In genomic region chr5:37858250-37858649, GRCh38 we compare ENCODE assay signal across 30 cellular contexts. TPM values are rescaled to one million over a fixed set of nuclear protein-coding genes. Genes with fewer than 3 reads are reported as not detected.
"Had no signal": no experiment of that assay in that cellular context is flagged by ENCODE, and none has a peak within 500 bp of the region (broad histone marks: within the 10 kb centered on the region; RNA-seq: fewer than 3 reads in every experiment).

No MANE protein-coding gene starts in this region.

- H3K4me3 ChIP-seq: adrenal gland, body of pancreas, esophagus muscularis mucosa, gastrocnemius medialis had no signal

- ATAC-seq: activated naive CD8-positive, alpha-beta T cell treated with anti-CD3 and anti-CD28 coated beads, Interleukin-2, amount 50 U/mL, for 24 hours; activated T-cell treated with anti-CD3 and anti-CD28 coated beads, Interleukin-2, amount 50 U/mL, for 4 hours; activated T-helper 17 cell treated with anti-CD3 and anti-CD28 coated beads, Interleukin-2, amount 50 U/mL, for 72 hours; body of pancreas; effector memory CD8-positive, alpha-beta T cell; foreskin keratinocyte; gastrocnemius medialis had no signal

- H3K4me1 Mint-ChIP-seq: activated CD4-positive, alpha-beta memory T cell treated with anti-CD3 and anti-CD28 coated beads, Interleukin-2, amount 10 ng/mL, durations not matched to agents 7 days and 5 days; activated CD4-positive, alpha-beta T cell treated with anti-CD3 and anti-CD28 coated beads, Interleukin-2, amount 10 ng/mL, durations not matched to agents 7 days and 5 days; activated naive CD8-positive, alpha-beta T cell treated with anti-CD3 and anti-CD28 coated beads for 36 hours; activated naive CD8-positive, alpha-beta T cell treated with anti-CD3 and anti-CD28 coated beads, Interleukin-2, amount 50 U/mL, for 24 hours; activated T-helper 17 cell treated with anti-CD3 and anti-CD28 coated beads, Interleukin-2, amount 50 U/mL, for 72 hours had no signal

- H3K4me1 ChIP-seq: adrenal gland, body of pancreas, esophagus muscularis mucosa, foreskin keratinocyte, gastrocnemius medialis had no signal

- DNase-seq: activated CD4-positive, alpha-beta memory T cell treated with anti-CD3 and anti-CD28 coated beads, Interleukin-2, amount 10 ng/mL, durations not matched to agents 7 days and 5 days; activated CD4-positive, alpha-beta T cell treated with anti-CD3 and anti-CD28 coated beads for 4 hours; activated CD4-positive, alpha-beta T cell treated with anti-CD3 and anti-CD28 coated beads, Interleukin-2, amount 10 ng/mL, durations not matched to agents 7 days and 5 days; activated CD4-positive, alpha-beta T cell treated with anti-CD3 and anti-CD28 coated beads, Interleukin-2, amount 50 U/mL, for 4 hours; activated CD4-positive, CD25-positive, alpha-beta regulatory T cell; activated CD4-positive, CD25-positive, alpha-beta regulatory T cell treated with anti-CD3 and anti-CD28 coated beads, Interleukin-2, amount 50 U/mL, for 72 hours; activated effector memory CD4-positive, alpha-beta T cell treated with Interleukin-2 at 50 U/mL for 16 hours; activated gamma-delta T cell treated with Interleukin-2 at 50 U/mL for 16 hours; activated naive CD4-positive, alpha-beta T cell treated with anti-CD3 and anti-CD28 coated beads, Interleukin-2, amount 50 U/mL, for 16 hours; activated naive CD4-positive, alpha-beta T cell treated with Interleukin-2 at 50 U/mL for 16 hours; activated naive CD8-positive, alpha-beta T cell treated with anti-CD3 and anti-CD28 coated beads for 36 hours; activated naive CD8-positive, alpha-beta T cell treated with anti-CD3 and anti-CD28 coated beads, Interleukin-2, amount 50 U/mL, for 24 hours; activated T-cell treated with anti-CD3 and anti-CD28 coated beads, Interleukin-2, amount 50 U/mL, for 4 hours; adrenal gland; amygdala; aorta; body of pancreas; caudate nucleus; cortex of kidney; dermis blood vessel endothelial cell; effector CD4-positive, alpha-beta T cell; effector memory CD8-positive, alpha-beta T cell; erythroblast; foreskin keratinocyte; gastrocnemius medialis; hippocampal formation; T-helper 2 cell had no signal

- H3K27me3 ChIP-seq: body of pancreas, esophagus muscularis mucosa, foreskin keratinocyte had no signal

- H3K27ac ChIP-seq: adrenal gland, body of pancreas, esophagus muscularis mucosa, foreskin keratinocyte, gastrocnemius medialis had no signal

- H3K9me3 Mint-ChIP-seq: activated CD4-positive, alpha-beta memory T cell treated with anti-CD3 and anti-CD28 coated beads, Interleukin-2, amount 10 ng/mL, durations not matched to agents 7 days and 5 days; activated CD4-positive, alpha-beta T cell treated with anti-CD3 and anti-CD28 coated beads, Interleukin-2, amount 10 ng/mL, durations not matched to agents 7 days and 5 days; activated naive CD8-positive, alpha-beta T cell treated with anti-CD3 and anti-CD28 coated beads for 36 hours; activated T-helper 17 cell treated with anti-CD3 and anti-CD28 coated beads, Interleukin-2, amount 50 U/mL, for 72 hours; effector memory CD8-positive, alpha-beta T cell had no signal

- H3K4me3 Mint-ChIP-seq: activated CD4-positive, alpha-beta memory T cell treated with anti-CD3 and anti-CD28 coated beads, Interleukin-2, amount 10 ng/mL, durations not matched to agents 7 days and 5 days; activated CD4-positive, alpha-beta T cell treated with anti-CD3 and anti-CD28 coated beads, Interleukin-2, amount 10 ng/mL, durations not matched to agents 7 days and 5 days; activated naive CD8-positive, alpha-beta T cell treated with anti-CD3 and anti-CD28 coated beads for 36 hours; activated naive CD8-positive, alpha-beta T cell treated with anti-CD3 and anti-CD28 coated beads, Interleukin-2, amount 50 U/mL, for 24 hours; activated T-cell treated with anti-CD3 and anti-CD28 coated beads, Interleukin-2, amount 50 U/mL, for 4 hours; activated T-helper 17 cell treated with anti-CD3 and anti-CD28 coated beads, Interleukin-2, amount 50 U/mL, for 72 hours; effector memory CD8-positive, alpha-beta T cell had no signal

- H3K9me3 ChIP-seq: adrenal gland, body of pancreas, esophagus muscularis mucosa, gastrocnemius medialis had no signal

- H3K36me3 ChIP-seq: adrenal gland, esophagus muscularis mucosa, gastrocnemius medialis had no signal

- H3K36me3 Mint-ChIP-seq: activated naive CD8-positive, alpha-beta T cell treated with anti-CD3 and anti-CD28 coated beads for 36 hours had no signal

- H3K27ac Mint-ChIP-seq: activated CD4-positive, alpha-beta memory T cell treated with anti-CD3 and anti-CD28 coated beads, Interleukin-2, amount 10 ng/mL, durations not matched to agents 7 days and 5 days; activated CD4-positive, alpha-beta T cell treated with anti-CD3 and anti-CD28 coated beads, Interleukin-2, amount 10 ng/mL, durations not matched to agents 7 days and 5 days; activated naive CD8-positive, alpha-beta T cell treated with anti-CD3 and anti-CD28 coated beads for 36 hours; activated naive CD8-positive, alpha-beta T cell treated with anti-CD3 and anti-CD28 coated beads, Interleukin-2, amount 50 U/mL, for 24 hours; activated T-helper 17 cell treated with anti-CD3 and anti-CD28 coated beads, Interleukin-2, amount 50 U/mL, for 72 hours; effector memory CD8-positive, alpha-beta T cell had no signal

RNA-seq across cellular contexts. Expression of gene GDNF, which starts 18.4 kb away (rescaled TPM):
- total RNA-seq: activated CD4-positive, alpha-beta memory T cell treated with anti-CD3 and anti-CD28 coated beads, Interleukin-2, amount 10 ng/mL, durations not matched to agents 7 days and 5 days; activated CD4-positive, alpha-beta T cell treated with anti-CD3 and anti-CD28 coated beads, Interleukin-2, amount 10 ng/mL, durations not matched to agents 7 days and 5 days; activated naive CD8-positive, alpha-beta T cell treated with anti-CD3 and anti-CD28 coated beads for 36 hours; activated T-cell treated with anti-CD3 and anti-CD28 coated beads, Interleukin-2, amount 50 U/mL, for 4 hours; activated T-helper 17 cell treated with anti-CD3 and anti-CD28 coated beads, Interleukin-2, amount 50 U/mL, for 72 hours; body of pancreas; dermis blood vessel endothelial cell; glomerular endothelial cell had no signal
